ENCODE assay signal across 21 cellular contexts in the genomic region with DNA sequence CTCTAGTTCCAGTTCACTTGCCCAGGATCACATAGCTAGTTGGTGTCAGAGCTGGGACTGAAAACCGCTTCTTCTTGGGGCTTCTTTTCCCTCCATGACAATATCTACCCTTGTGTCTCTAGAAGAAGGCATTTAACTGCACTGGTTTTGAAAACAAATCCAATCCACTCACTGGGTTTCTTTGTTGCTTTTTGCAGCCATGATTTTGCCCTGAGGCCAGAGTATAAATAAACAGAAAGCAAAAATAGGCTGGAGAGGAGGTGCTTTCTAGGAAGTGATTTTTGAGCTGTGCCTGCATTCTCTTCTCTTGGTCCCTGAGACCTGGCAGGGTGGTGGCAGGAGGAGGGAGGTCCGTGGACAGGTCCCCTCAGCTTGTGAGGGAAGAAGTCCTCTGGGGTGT. TPM values are rescaled to one million over a fixed set of nuclear protein-coding genes. Genes with fewer than 3 reads are reported as not detected.
DNase-seq lines count a peak whose midpoint lies in the region; FAIRE-seq and TF ChIP-seq lines count a peak whose summit lies in the region.
"Had no signal": no experiment of that assay in that cellular context is flagged by ENCODE, and none has a peak within 500 bp of the region (broad histone marks: within the 10 kb centered on the region; RNA-seq: fewer than 3 reads in every experiment).

No MANE protein-coding gene starts in this region.

- peaks cover 3% of the 10 kb centered on the region for H3K9me3 ChIP-seq in adipocyte (ENCODE audit: control insufficient read depth, low read length)
- H3K9me3 ChIP-seq in mesenchymal stem cell (ENCODE audit: control insufficient read depth, low read length) = peaks cover 3% of the 10 kb centered on the region
- H3K9me3 ChIP-seq: SK-N-SH had no signal

- no peak overlapping the region for H2BK120ac ChIP-seq in mesenchymal stem cell (ENCODE audit: low read depth, low read length)

- H3K36me3 ChIP-seq in adipocyte (ENCODE audit: control insufficient read depth, insufficient read depth, low read length, severe bottlenecking) = no peaks in the 10 kb centered on the region
- H3K36me3 ChIP-seq in mesenchymal stem cell (ENCODE audit: control insufficient read depth in 1 of 2, insufficient read depth in 2 of 2, low read depth in 1 of 2, low read length in 2 of 2) = no peaks in the 10 kb centered on the region

- H3K14ac ChIP-seq in mesenchymal stem cell (ENCODE audit: low read length in 2 of 2) = no peak overlapping the region

- H3K27ac Mint-ChIP-seq in CD14-positive monocyte = no peak overlapping the region
- H3K27ac Mint-ChIP-seq: H9 had no signal

- H3K9ac ChIP-seq in adipocyte (ENCODE audit: low read length) (no peak overlapping the region), mesenchymal stem cell (ENCODE audit: low read length) (no peak overlapping the region)
- H3K9ac ChIP-seq: KMS-11, SK-N-SH had no signal

- H3K18ac ChIP-seq in mesenchymal stem cell (ENCODE audit: low read depth in 1 of 2, low read length in 2 of 2) = peak overlapping the region; percentile 4 to 16

- no peaks in the 10 kb centered on the region for H3K79me1 ChIP-seq in mesenchymal stem cell (replicated peaks; ENCODE audit: low read length, poor library complexity, severe bottlenecking)

- H3K9me3 Mint-ChIP-seq in CD14-positive monocyte = peaks cover 5 to 24% (median 18%) of the 10 kb centered on the region in 7 donors

- no peak overlapping the region for H3K23ac ChIP-seq in mesenchymal stem cell (ENCODE audit: low read length in 2 of 2)

- H2BK15ac ChIP-seq in mesenchymal stem cell (ENCODE audit: low read depth, poor library complexity, severe bottlenecking) = no peak overlapping the region

- H2BK12ac ChIP-seq in mesenchymal stem cell (ENCODE audit: low read length in 2 of 2) = peak overlapping the region in 1 of 2 experiments; percentile 12

- DNase-seq in COLO829 (ENCODE audit: low spot score) (peak; percentile 48), HTR-8/SVneo (ENCODE audit: insufficient read length, low spot score) (no peak), adipocyte (ENCODE audit: low read depth) (peak; percentile 50), mesenchymal stem cell (no peak), CD14-positive monocyte (ENCODE audit: low spot score) (no peak), cerebellum (ENCODE audit: low spot score) (no peak), CD1c-positive myeloid dendritic cell (ENCODE audit: extremely low spot score) (no peak)
- DNase-seq: AML-193, C1 segment of cervical spinal cord, DMS79, H9, NCI-H1694, NCI-H2081, NCI-H2171 treated with DMSO at 0.1 percent for 48 hours, NCI-H446 treated with DMSO at 0.1 percent for 48 hours, NCI-H526 treated with DMSO at 0.1 percent for 48 hours, RPMI8226, SHP77 treated with DMSO at 0.1 percent for 48 hours, SK-N-SH had no signal

- no peak overlapping the region for H3K4me2 ChIP-seq in mesenchymal stem cell (ENCODE audit: low read length, poor library complexity, severe bottlenecking)
- H3K4me2 ChIP-seq: KMS-11, SK-N-SH had no signal

- H4K91ac ChIP-seq in mesenchymal stem cell (ENCODE audit: low read length) = no peak overlapping the region

- no peaks in the 10 kb centered on the region for H3K36me3 Mint-ChIP-seq in CD14-positive monocyte

- no peaks in the 10 kb centered on the region for H3K4me1 Mint-ChIP-seq in CD14-positive monocyte
- H3K4me1 Mint-ChIP-seq: H9 had no signal

- H3K4me3 ChIP-seq in adipocyte (ENCODE audit: low read length) (no peak overlapping the region), mesenchymal stem cell (ENCODE audit: insufficient read depth in 1 of 2, low read depth in 1 of 2, low read length in 2 of 2) (no peak overlapping the region)

- H3K27me3 ChIP-seq in adipocyte (replicated peaks; ENCODE audit: control insufficient read depth, insufficient read depth, low read length) (no peaks in the 10 kb centered on the region), mesenchymal stem cell (ENCODE audit: control insufficient read depth in 1 of 2, insufficient read depth in 1 of 2, low read length in 2 of 2) (no peaks in the 10 kb centered on the region)

- no peak overlapping the region for H3K27ac ChIP-seq in mesenchymal stem cell (ENCODE audit: low read length, poor library complexity, severe bottlenecking)
- H3K27ac ChIP-seq: HL-60, KMS-11 had no signal

- 79% methylated on average over 2 of the region's 2 CpGs for WGBS in mesenchymal stem cell

- peaks cover 6 to 9% (median 7%) of the 10 kb centered on the region in 3 donors for H3K27me3 Mint-ChIP-seq in CD14-positive monocyte (ENCODE audit: low read depth in 3 of 3)

- H3K4me1 ChIP-seq in adipocyte (ENCODE audit: control insufficient read depth, insufficient read depth, low read length) = peaks cover 10% of the 10 kb centered on the region
- peaks cover 7% of the 10 kb centered on the region for H3K4me1 ChIP-seq in mesenchymal stem cell (ENCODE audit: control insufficient read depth, insufficient read depth, low read depth, low read length)

- intact Hi-C loops in CD14-positive monocyte (cut with micrococcal nuclease) = no loop called here

- H3K4me3 Mint-ChIP-seq in CD14-positive monocyte = no peak overlapping the region
- H3K4me3 Mint-ChIP-seq: H9 had no signal

- H4K8ac ChIP-seq in mesenchymal stem cell (ENCODE audit: low read length) = no peak overlapping the region

- peak overlapping the region; percentile 10 for H2AK5ac ChIP-seq in mesenchymal stem cell (ENCODE audit: low read length, severe bottlenecking)

- H3K4ac ChIP-seq in mesenchymal stem cell (ENCODE audit: low read depth in 1 of 2, low read length in 2 of 2) = no peak overlapping the region

- FAIRE-seq in HTR-8/SVneo (lab: Jason Lieb, UNC) = peak; percentile 28

- no peak for TF ChIP-seq CTCF in CD14-positive monocyte (IDR thresholded peaks at IDR 0.05)

- no peak overlapping the region for H2AFZ ChIP-seq in mesenchymal stem cell (ENCODE audit: low read depth, low read length)

- no peak overlapping the region for H2BK5ac ChIP-seq in mesenchymal stem cell (ENCODE audit: low read depth, low read length, poor library complexity, severe bottlenecking)

RNA-seq across cellular contexts. Expression of a gene that starts 6.9 kb away (rescaled TPM):
- 39.8 TPM for polyA plus RNA-seq in mesenchymal stem cell (2013, experiment 1 of 2)
- 39.0 TPM for polyA plus RNA-seq in mesenchymal stem cell (2013, experiment 2 of 2)
- polyA plus RNA-seq in CD14-positive monocyte = 1 to 10 TPM; 1.7 to 2.1 TPM
- 422 TPM for total RNA-seq in cerebellum

Comparison
In these comparisons a context has a peak if more than half of its experiments do, and no peak if none do; other contexts are left out.
1. DNase-seq: peak in COLO829 (single experiment) and adipocyte (single experiment); none in HTR-8/SVneo (single experiment), mesenchymal stem cell (single experiment), CD14-positive monocyte (single experiment), cerebellum (single experiment) and CD1c-positive myeloid dendritic cell (single experiment).